23 cellular contexts compared by ENCODE assay signal in the genomic region with DNA sequence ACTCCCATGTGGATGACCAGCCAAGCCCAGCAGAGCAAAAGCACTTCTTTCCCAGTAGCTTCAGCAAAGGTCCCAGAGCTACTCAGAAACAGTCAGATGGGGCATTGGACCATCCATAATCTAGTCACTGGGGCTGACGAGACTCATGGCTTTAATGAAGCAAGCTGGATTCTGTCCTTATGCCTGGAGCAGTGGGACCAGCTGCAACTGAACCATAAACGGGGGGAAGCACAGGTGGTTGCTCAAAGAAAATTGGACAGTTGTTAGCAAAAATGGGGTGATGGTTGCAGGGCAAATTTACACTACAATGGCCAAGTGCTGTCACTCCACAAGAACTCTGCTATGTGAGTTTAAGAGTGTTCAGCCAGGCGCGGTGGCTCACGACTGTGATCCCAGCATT. TPM values are rescaled to one million over a fixed set of nuclear protein-coding genes. Genes with fewer than 3 reads are reported as not detected.
DNase-seq lines count a peak whose midpoint lies in the region; ATAC-seq lines count a peak whose summit lies in the region.
"Had no signal": no experiment of that assay in that cellular context is flagged by ENCODE, and none has a peak within 500 bp of the region (broad histone marks: within the 10 kb centered on the region; RNA-seq: fewer than 3 reads in every experiment).

No MANE protein-coding gene starts in this region.

- POLR2A ChIA-PET in naive thymus-derived CD4-positive, alpha-beta T cell (lab: Charles Lee): interaction anchor here (0.6 to 1.5 kb wide), 3 partner anchors 11 to 59 kb away, joined by 3 to 4 read pairs (median 4); no protein-coding TSS in a partner anchor

- H3K36me3 Mint-ChIP-seq in activated naive CD4-positive, alpha-beta T cell treated with anti-CD3 and anti-CD28 coated beads, Interleukin-2, amount 50 U/mL, for 24 hours: peaks cover 10% of the 10 kb centered on the region
- peaks cover 5% of the 10 kb centered on the region for H3K36me3 Mint-ChIP-seq in activated naive CD4-positive, alpha-beta T cell treated with anti-CD3 and anti-CD28 coated beads, Interleukin-2, amount 10 ng/mL, durations not matched to agents 7 days and 5 days
- H3K36me3 Mint-ChIP-seq in T-helper 17 cell (ENCODE audit: low read depth): no peaks in the 10 kb centered on the region
- H3K36me3 Mint-ChIP-seq in activated naive CD8-positive, alpha-beta T cell treated with anti-CD3 and anti-CD28 coated beads for 36 hours: peaks cover 18% of the 10 kb centered on the region
- peaks cover 0 to 13% (median 0%) of the 10 kb centered on the region in 5 donors for H3K36me3 Mint-ChIP-seq in naive thymus-derived CD4-positive, alpha-beta T cell
- H3K36me3 Mint-ChIP-seq: CD14-positive monocyte had no signal

- no peaks in the 10 kb centered on the region for H3K9me3 ChIP-seq in T-helper 17 cell (ENCODE audit: control insufficient read depth, low read length, poor library complexity, severe bottlenecking)
- no peaks in the 10 kb centered on the region for H3K9me3 ChIP-seq in naive thymus-derived CD4-positive, alpha-beta T cell (ENCODE audit: control insufficient read depth in 2 of 3, low read length in 3 of 3)

- no peak overlapping the region for H3K4me3 ChIP-seq in naive thymus-derived CD4-positive, alpha-beta T cell (ENCODE audit: low read length)

- H3K4me1 Mint-ChIP-seq in activated naive CD4-positive, alpha-beta T cell treated with anti-CD3 and anti-CD28 coated beads, Interleukin-2, amount 50 U/mL, for 24 hours: peaks cover 98% of the 10 kb centered on the region
- peaks cover 86% of the 10 kb centered on the region for H3K4me1 Mint-ChIP-seq in activated naive CD4-positive, alpha-beta T cell treated with anti-CD3 and anti-CD28 coated beads, Interleukin-2, amount 10 ng/mL, durations not matched to agents 7 days and 5 days
- H3K4me1 Mint-ChIP-seq in T-helper 17 cell: peaks cover 71% of the 10 kb centered on the region
- H3K4me1 Mint-ChIP-seq in activated naive CD8-positive, alpha-beta T cell treated with anti-CD3 and anti-CD28 coated beads for 36 hours: peaks cover 93% of the 10 kb centered on the region
- peaks cover 66 to 99% (median 96%) of the 10 kb centered on the region in 7 donors for H3K4me1 Mint-ChIP-seq in naive thymus-derived CD4-positive, alpha-beta T cell

- no peak for DNase-seq in activated naive CD4-positive, alpha-beta T cell treated with anti-CD3 and anti-CD28 coated beads, Interleukin-2, amount 10 ng/mL, durations not matched to agents 7 days and 5 days
- DNase-seq in T-helper 17 cell: no peak
- DNase-seq in activated naive CD8-positive, alpha-beta T cell treated with anti-CD3 and anti-CD28 coated beads for 36 hours: no peak
- no peak for DNase-seq in naive thymus-derived CD4-positive, alpha-beta T cell
- no peak for DNase-seq in NCI-H1092 (lab: John Stamatoyannopoulos, UW)
- DNase-seq in NCI-H2107 treated with DMSO at 0.1 percent for 48 hours (lab: John Stamatoyannopoulos, UW; ENCODE audit: unreplicated experiment): no peak
- no peak for DNase-seq in dermis blood vessel endothelial cell
- DNase-seq: COR-L47; DMS79; KG1; NCI-H1105; NCI-H2029 treated with DMSO at 0.1 percent for 48 hours; NCI-H2171; NCI-H345; NCI-H524; NCI-H774; NK-92 treated with Interleukin-12 subunit alpha and Interleukin-12 subunit beta, amount 100 ng/mL, for 24 hours had no signal

- no peak overlapping the region for H3K4me3 Mint-ChIP-seq in activated naive CD4-positive, alpha-beta T cell treated with anti-CD3 and anti-CD28 coated beads, Interleukin-2, amount 50 U/mL, for 24 hours
- no peak overlapping the region for H3K4me3 Mint-ChIP-seq in activated naive CD4-positive, alpha-beta T cell treated with anti-CD3 and anti-CD28 coated beads, Interleukin-2, amount 10 ng/mL, durations not matched to agents 7 days and 5 days
- H3K4me3 Mint-ChIP-seq in T-helper 17 cell: no peak overlapping the region
- H3K4me3 Mint-ChIP-seq in activated naive CD8-positive, alpha-beta T cell treated with anti-CD3 and anti-CD28 coated beads for 36 hours: no peak overlapping the region
- H3K4me3 Mint-ChIP-seq in naive thymus-derived CD4-positive, alpha-beta T cell: no peak overlapping the region
- H3K4me3 Mint-ChIP-seq: CD14-positive monocyte had no signal

- H3K27me3 Mint-ChIP-seq in activated naive CD4-positive, alpha-beta T cell treated with anti-CD3 and anti-CD28 coated beads, Interleukin-2, amount 50 U/mL, for 24 hours: no peaks in the 10 kb centered on the region
- H3K27me3 Mint-ChIP-seq in activated naive CD4-positive, alpha-beta T cell treated with anti-CD3 and anti-CD28 coated beads, Interleukin-2, amount 10 ng/mL, durations not matched to agents 7 days and 5 days: peaks cover 65% of the 10 kb centered on the region
- no peaks in the 10 kb centered on the region for H3K27me3 Mint-ChIP-seq in T-helper 17 cell
- peaks cover 12% of the 10 kb centered on the region for H3K27me3 Mint-ChIP-seq in activated naive CD8-positive, alpha-beta T cell treated with anti-CD3 and anti-CD28 coated beads for 36 hours
- H3K27me3 Mint-ChIP-seq in naive thymus-derived CD4-positive, alpha-beta T cell: peaks cover 0 to 43% (median 0%) of the 10 kb centered on the region in 5 donors

- intact Hi-C loops in naive thymus-derived CD4-positive, alpha-beta T cell (cut with micrococcal nuclease): no loop called here

- peak overlapping the region; percentile 52 for H3K27ac Mint-ChIP-seq in activated naive CD4-positive, alpha-beta T cell treated with anti-CD3 and anti-CD28 coated beads, Interleukin-2, amount 50 U/mL, for 24 hours
- H3K27ac Mint-ChIP-seq in activated naive CD4-positive, alpha-beta T cell treated with anti-CD3 and anti-CD28 coated beads, Interleukin-2, amount 10 ng/mL, durations not matched to agents 7 days and 5 days: no peak overlapping the region
- peak overlapping the region; percentile 94 for H3K27ac Mint-ChIP-seq in T-helper 17 cell
- H3K27ac Mint-ChIP-seq in activated naive CD8-positive, alpha-beta T cell treated with anti-CD3 and anti-CD28 coated beads for 36 hours: peak overlapping the region; percentile 61
- peak overlapping the region; percentile 11 to 92 (median 89) for H3K27ac Mint-ChIP-seq in naive thymus-derived CD4-positive, alpha-beta T cell
- H3K27ac Mint-ChIP-seq: CD14-positive monocyte had no signal

- ATAC-seq in T-helper 17 cell: no peak
- ATAC-seq in naive thymus-derived CD4-positive, alpha-beta T cell: no peak
- ATAC-seq: HepG2, Panc1 had no signal

- peaks cover 65 to 73% of the 10 kb centered on the region in 2 donors for H3K4me1 ChIP-seq in naive thymus-derived CD4-positive, alpha-beta T cell (ENCODE audit: control insufficient read depth in 2 of 2, insufficient read depth in 2 of 2, low read length in 2 of 2)

- H3K36me3 ChIP-seq in naive thymus-derived CD4-positive, alpha-beta T cell (ENCODE audit: control insufficient read depth in 2 of 3, insufficient read depth in 3 of 3, low read length in 3 of 3): no peaks in the 10 kb centered on the region

- H3K27me3 ChIP-seq in naive thymus-derived CD4-positive, alpha-beta T cell (ENCODE audit: control insufficient read depth in 2 of 2, insufficient read depth in 2 of 2, low read length in 2 of 2): no peaks in the 10 kb centered on the region

- CTCF ChIA-PET in activated naive CD4-positive, alpha-beta T cell treated with anti-CD3 and anti-CD28 coated beads, Interleukin-2, amount 10 ng/mL, durations not matched to agents 7 days and 5 days (lab: Charles Lee): interaction anchor here (0.5 to 3.5 kb wide), 3 partner anchors 27 to 530 kb away, joined by 3 to 14 read pairs (median 3); no protein-coding TSS in a partner anchor
- CTCF ChIA-PET in naive thymus-derived CD4-positive, alpha-beta T cell (lab: Charles Lee): no interaction called here

- no peak overlapping the region for H3K27ac ChIP-seq in naive thymus-derived CD4-positive, alpha-beta T cell (ENCODE audit: low read depth, low read length)
- H3K27ac ChIP-seq: HL-60 had no signal

- peaks cover 8% of the 10 kb centered on the region for H3K9me3 Mint-ChIP-seq in activated naive CD4-positive, alpha-beta T cell treated with anti-CD3 and anti-CD28 coated beads, Interleukin-2, amount 50 U/mL, for 24 hours
- peaks cover 2% of the 10 kb centered on the region for H3K9me3 Mint-ChIP-seq in activated naive CD4-positive, alpha-beta T cell treated with anti-CD3 and anti-CD28 coated beads, Interleukin-2, amount 10 ng/mL, durations not matched to agents 7 days and 5 days
- H3K9me3 Mint-ChIP-seq in activated naive CD8-positive, alpha-beta T cell treated with anti-CD3 and anti-CD28 coated beads for 36 hours: peaks cover 18% of the 10 kb centered on the region
- H3K9me3 Mint-ChIP-seq in naive thymus-derived CD4-positive, alpha-beta T cell: peaks cover 0 to 4% (median 0%) of the 10 kb centered on the region in 11 donors

RNA-seq across cellular contexts. Expression of a gene that starts 17.4 kb away (rescaled TPM):
- total RNA-seq in T-helper 17 cell: under 1 TPM in 1 of 2 donors, not detected in 1; 0.47 TPM
- total RNA-seq in activated naive CD8-positive, alpha-beta T cell treated with anti-CD3 and anti-CD28 coated beads for 36 hours: 10 to 100 TPM; 11.8 to 12.5 TPM
- total RNA-seq in naive thymus-derived CD4-positive, alpha-beta T cell: 1 to 10 TPM in 2 of 5 experiments, under 1 TPM in 2, not detected in 1; 0.24 to 5.6 (median 1.9) TPM
- polyA plus RNA-seq in naive thymus-derived CD4-positive, alpha-beta T cell: not detected
- not detected in 2 replicates for total RNA-seq in dermis blood vessel endothelial cell
- total RNA-seq: HepG2, HT-29 had no signal
- polyA plus RNA-seq: CD14-positive monocyte had no signal
